1 cellular context compared by ENCODE assay signal in the genomic region with DNA sequence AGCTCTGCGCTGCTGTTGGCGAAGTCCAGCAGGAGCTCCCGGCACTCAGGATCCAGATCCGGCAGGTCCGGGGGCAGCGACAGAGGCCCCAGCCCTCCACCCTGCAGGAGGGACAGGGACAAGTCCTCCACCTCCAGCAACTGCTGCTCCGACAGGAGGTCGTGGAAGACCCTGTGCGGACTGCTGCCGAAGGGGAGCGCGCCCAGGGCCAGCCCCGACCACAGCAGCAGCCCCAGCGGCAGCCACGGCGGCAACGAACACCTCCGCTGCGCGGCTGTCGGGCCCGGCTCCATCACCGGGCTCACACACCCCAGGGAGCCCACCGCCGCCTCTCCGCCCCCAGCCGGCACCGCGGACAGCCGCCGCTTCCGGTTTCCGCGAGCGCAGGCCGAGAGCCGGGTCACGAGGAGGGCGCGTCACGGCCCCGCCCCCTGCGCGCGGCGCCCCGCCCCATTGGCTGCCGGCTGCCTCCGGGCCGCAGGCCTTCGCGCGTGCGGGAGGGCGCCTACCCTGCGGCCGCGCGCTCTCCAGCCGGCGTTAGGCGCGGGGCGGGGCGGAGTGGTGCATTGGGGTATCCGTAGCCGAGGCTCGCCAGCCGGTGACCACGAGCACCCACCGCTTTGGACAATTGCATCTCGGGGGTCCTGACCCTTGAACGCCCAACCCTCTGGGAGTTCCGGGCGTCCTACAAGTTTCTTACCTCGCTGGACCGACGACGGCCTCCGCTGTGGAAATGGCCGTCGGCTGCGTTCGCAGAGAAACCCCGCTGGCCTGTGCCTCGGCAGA.
TF ChIP-seq lines count a peak whose summit lies in the region.

A gene with protein sequence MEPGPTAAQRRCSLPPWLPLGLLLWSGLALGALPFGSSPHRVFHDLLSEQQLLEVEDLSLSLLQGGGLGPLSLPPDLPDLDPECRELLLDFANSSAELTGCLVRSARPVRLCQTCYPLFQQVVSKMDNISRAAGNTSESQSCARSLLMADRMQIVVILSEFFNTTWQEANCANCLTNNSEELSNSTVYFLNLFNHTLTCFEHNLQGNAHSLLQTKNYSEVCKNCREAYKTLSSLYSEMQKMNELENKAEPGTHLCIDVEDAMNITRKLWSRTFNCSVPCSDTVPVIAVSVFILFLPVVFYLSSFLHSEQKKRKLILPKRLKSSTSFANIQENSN (minus strand): TSS at position 383 of the 786 bp plus-strand sequence. CDS start 90 bp downstream, at position 293.

TF ChIP-seq in WTC11, 78 proteins besides CTCF, POLR2A, EP300 and RAD21 (continued from another document and continues in another):
- TF ChIP-seq, protein P1, sequence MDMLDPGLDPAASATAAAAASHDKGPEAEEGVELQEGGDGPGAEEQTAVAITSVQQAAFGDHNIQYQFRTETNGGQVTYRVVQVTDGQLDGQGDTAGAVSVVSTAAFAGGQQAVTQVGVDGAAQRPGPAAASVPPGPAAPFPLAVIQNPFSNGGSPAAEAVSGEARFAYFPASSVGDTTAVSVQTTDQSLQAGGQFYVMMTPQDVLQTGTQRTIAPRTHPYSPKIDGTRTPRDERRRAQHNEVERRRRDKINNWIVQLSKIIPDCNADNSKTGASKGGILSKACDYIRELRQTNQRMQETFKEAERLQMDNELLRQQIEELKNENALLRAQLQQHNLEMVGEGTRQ (CRISPR knock-in tag; IDR thresholded peaks at IDR 0.05) = peak; percentile 95
- TF ChIP-seq CREB1 (CRISPR knock-in tag; IDR thresholded peaks at IDR 0.05) (peak; percentile 81), TP53 (CRISPR knock-in tag; IDR thresholded peaks at IDR 0.05) (no peak), ZNF317 (CRISPR knock-in tag; IDR thresholded peaks at IDR 0.05; ENCODE audit: borderline replicate concordance, low read depth) (0 out of 2 replicates have a peak, but pooled peaks have one; percentile 49), ZNF232 (CRISPR knock-in tag; IDR thresholded peaks at IDR 0.05) (peak; percentile 80; the same call in 1 of the 2 replicates), CBFB (CRISPR knock-in tag; IDR thresholded peaks at IDR 0.05; ENCODE audit: low read depth) (no peak), SP1 (CRISPR knock-in tag; conservative IDR thresholded peaks at IDR 0.05) (peak; percentile 97), NR2C2 (CRISPR knock-in tag; IDR thresholded peaks at IDR 0.05) (no peak), FOXK1 (CRISPR knock-in tag; IDR thresholded peaks at IDR 0.05) (peak; percentile 38; the same call in 1 of the 2 replicates), NFE2L1 (CRISPR knock-in tag; IDR thresholded peaks at IDR 0.05) (peak; percentile 73; the same call in 1 of the 2 replicates), CREM (CRISPR knock-in tag; IDR thresholded peaks at IDR 0.05) (peak; percentile 79; the same call in 1 of the 2 replicates), RELA (CRISPR knock-in tag; IDR thresholded peaks at IDR 0.05; ENCODE audit: borderline replicate concordance) (0 out of 2 replicates have a peak, but pooled peaks have one; percentile 44), ZBTB21 (CRISPR knock-in tag; IDR thresholded peaks at IDR 0.05; ENCODE audit: borderline replicate concordance) (0 out of 2 replicates have a peak, but pooled peaks have one; percentile 16), ZNF396 (CRISPR knock-in tag; IDR thresholded peaks at IDR 0.05; ENCODE audit: borderline replicate concordance) (no peak), TCF7 (CRISPR knock-in tag; IDR thresholded peaks at IDR 0.05; ENCODE audit: low read depth) (peak; percentile 73; the same call in 1 of the 2 replicates), ZNF423 (CRISPR knock-in tag; IDR thresholded peaks at IDR 0.05) (peak; percentile 23; the same call in 1 of the 2 replicates), MYBL2 (CRISPR knock-in tag; IDR thresholded peaks at IDR 0.05) (peak; percentile 70), ATF1 (CRISPR knock-in tag; IDR thresholded peaks at IDR 0.05) (no peak)
- TF ChIP-seq, protein P2, sequence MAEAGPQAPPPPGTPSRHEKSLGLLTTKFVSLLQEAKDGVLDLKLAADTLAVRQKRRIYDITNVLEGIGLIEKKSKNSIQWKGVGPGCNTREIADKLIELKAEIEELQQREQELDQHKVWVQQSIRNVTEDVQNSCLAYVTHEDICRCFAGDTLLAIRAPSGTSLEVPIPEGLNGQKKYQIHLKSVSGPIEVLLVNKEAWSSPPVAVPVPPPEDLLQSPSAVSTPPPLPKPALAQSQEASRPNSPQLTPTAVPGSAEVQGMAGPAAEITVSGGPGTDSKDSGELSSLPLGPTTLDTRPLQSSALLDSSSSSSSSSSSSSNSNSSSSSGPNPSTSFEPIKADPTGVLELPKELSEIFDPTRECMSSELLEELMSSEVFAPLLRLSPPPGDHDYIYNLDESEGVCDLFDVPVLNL (CRISPR knock-in tag; IDR thresholded peaks at IDR 0.05; ENCODE audit: borderline replicate concordance, low read depth) = peak; percentile 73; the same call in 1 of the 2 replicates
- TF ChIP-seq, protein P3, sequence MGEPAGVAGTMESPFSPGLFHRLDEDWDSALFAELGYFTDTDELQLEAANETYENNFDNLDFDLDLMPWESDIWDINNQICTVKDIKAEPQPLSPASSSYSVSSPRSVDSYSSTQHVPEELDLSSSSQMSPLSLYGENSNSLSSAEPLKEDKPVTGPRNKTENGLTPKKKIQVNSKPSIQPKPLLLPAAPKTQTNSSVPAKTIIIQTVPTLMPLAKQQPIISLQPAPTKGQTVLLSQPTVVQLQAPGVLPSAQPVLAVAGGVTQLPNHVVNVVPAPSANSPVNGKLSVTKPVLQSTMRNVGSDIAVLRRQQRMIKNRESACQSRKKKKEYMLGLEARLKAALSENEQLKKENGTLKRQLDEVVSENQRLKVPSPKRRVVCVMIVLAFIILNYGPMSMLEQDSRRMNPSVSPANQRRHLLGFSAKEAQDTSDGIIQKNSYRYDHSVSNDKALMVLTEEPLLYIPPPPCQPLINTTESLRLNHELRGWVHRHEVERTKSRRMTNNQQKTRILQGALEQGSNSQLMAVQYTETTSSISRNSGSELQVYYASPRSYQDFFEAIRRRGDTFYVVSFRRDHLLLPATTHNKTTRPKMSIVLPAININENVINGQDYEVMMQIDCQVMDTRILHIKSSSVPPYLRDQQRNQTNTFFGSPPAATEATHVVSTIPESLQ (CRISPR knock-in tag; IDR thresholded peaks at IDR 0.05) = no peak
- TF ChIP-seq, protein P4, sequence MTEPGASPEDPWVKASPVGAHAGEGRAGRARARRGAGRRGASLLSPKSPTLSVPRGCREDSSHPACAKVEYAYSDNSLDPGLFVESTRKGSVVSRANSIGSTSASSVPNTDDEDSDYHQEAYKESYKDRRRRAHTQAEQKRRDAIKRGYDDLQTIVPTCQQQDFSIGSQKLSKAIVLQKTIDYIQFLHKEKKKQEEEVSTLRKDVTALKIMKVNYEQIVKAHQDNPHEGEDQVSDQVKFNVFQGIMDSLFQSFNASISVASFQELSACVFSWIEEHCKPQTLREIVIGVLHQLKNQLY (CRISPR knock-in tag; IDR thresholded peaks at IDR 0.05) = no peak
- TF ChIP-seq, protein P5, sequence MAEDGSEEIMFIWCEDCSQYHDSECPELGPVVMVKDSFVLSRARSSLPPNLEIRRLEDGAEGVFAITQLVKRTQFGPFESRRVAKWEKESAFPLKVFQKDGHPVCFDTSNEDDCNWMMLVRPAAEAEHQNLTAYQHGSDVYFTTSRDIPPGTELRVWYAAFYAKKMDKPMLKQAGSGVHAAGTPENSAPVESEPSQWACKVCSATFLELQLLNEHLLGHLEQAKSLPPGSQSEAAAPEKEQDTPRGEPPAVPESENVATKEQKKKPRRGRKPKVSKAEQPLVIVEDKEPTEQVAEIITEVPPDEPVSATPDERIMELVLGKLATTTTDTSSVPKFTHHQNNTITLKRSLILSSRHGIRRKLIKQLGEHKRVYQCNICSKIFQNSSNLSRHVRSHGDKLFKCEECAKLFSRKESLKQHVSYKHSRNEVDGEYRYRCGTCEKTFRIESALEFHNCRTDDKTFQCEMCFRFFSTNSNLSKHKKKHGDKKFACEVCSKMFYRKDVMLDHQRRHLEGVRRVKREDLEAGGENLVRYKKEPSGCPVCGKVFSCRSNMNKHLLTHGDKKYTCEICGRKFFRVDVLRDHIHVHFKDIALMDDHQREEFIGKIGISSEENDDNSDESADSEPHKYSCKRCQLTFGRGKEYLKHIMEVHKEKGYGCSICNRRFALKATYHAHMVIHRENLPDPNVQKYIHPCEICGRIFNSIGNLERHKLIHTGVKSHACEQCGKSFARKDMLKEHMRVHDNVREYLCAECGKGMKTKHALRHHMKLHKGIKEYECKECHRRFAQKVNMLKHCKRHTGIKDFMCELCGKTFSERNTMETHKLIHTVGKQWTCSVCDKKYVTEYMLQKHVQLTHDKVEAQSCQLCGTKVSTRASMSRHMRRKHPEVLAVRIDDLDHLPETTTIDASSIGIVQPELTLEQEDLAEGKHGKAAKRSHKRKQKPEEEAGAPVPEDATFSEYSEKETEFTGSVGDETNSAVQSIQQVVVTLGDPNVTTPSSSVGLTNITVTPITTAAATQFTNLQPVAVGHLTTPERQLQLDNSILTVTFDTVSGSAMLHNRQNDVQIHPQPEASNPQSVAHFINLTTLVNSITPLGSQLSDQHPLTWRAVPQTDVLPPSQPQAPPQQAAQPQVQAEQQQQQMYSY (CRISPR knock-in tag; IDR thresholded peaks at IDR 0.05) = no peak
- TF ChIP-seq, protein P6, sequence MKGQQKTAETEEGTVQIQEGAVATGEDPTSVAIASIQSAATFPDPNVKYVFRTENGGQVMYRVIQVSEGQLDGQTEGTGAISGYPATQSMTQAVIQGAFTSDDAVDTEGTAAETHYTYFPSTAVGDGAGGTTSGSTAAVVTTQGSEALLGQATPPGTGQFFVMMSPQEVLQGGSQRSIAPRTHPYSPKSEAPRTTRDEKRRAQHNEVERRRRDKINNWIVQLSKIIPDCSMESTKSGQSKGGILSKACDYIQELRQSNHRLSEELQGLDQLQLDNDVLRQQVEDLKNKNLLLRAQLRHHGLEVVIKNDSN (CRISPR knock-in tag; IDR thresholded peaks at IDR 0.05) = peak; percentile 80
- TF ChIP-seq, protein P7, sequence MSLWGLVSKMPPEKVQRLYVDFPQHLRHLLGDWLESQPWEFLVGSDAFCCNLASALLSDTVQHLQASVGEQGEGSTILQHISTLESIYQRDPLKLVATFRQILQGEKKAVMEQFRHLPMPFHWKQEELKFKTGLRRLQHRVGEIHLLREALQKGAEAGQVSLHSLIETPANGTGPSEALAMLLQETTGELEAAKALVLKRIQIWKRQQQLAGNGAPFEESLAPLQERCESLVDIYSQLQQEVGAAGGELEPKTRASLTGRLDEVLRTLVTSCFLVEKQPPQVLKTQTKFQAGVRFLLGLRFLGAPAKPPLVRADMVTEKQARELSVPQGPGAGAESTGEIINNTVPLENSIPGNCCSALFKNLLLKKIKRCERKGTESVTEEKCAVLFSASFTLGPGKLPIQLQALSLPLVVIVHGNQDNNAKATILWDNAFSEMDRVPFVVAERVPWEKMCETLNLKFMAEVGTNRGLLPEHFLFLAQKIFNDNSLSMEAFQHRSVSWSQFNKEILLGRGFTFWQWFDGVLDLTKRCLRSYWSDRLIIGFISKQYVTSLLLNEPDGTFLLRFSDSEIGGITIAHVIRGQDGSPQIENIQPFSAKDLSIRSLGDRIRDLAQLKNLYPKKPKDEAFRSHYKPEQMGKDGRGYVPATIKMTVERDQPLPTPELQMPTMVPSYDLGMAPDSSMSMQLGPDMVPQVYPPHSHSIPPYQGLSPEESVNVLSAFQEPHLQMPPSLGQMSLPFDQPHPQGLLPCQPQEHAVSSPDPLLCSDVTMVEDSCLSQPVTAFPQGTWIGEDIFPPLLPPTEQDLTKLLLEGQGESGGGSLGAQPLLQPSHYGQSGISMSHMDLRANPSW (CRISPR knock-in tag; conservative IDR thresholded peaks at IDR 0.05; ENCODE audit: low read depth) = no peak
- TF ChIP-seq, protein P8, sequence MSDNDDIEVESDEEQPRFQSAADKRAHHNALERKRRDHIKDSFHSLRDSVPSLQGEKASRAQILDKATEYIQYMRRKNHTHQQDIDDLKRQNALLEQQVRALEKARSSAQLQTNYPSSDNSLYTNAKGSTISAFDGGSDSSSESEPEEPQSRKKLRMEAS (CRISPR knock-in tag; IDR thresholded peaks at IDR 0.05) = peak; percentile 75
- TF ChIP-seq, protein P9, sequence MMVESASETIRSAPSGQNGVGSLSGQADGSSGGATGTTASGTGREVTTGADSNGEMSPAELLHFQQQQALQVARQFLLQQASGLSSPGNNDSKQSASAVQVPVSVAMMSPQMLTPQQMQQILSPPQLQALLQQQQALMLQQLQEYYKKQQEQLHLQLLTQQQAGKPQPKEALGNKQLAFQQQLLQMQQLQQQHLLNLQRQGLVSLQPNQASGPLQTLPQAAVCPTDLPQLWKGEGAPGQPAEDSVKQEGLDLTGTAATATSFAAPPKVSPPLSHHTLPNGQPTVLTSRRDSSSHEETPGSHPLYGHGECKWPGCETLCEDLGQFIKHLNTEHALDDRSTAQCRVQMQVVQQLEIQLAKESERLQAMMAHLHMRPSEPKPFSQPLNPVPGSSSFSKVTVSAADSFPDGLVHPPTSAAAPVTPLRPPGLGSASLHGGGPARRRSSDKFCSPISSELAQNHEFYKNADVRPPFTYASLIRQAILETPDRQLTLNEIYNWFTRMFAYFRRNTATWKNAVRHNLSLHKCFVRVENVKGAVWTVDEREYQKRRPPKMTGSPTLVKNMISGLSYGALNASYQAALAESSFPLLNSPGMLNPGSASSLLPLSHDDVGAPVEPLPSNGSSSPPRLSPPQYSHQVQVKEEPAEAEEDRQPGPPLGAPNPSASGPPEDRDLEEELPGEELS (CRISPR knock-in tag; IDR thresholded peaks at IDR 0.05) = peak; percentile 95
- TF ChIP-seq, protein P10, sequence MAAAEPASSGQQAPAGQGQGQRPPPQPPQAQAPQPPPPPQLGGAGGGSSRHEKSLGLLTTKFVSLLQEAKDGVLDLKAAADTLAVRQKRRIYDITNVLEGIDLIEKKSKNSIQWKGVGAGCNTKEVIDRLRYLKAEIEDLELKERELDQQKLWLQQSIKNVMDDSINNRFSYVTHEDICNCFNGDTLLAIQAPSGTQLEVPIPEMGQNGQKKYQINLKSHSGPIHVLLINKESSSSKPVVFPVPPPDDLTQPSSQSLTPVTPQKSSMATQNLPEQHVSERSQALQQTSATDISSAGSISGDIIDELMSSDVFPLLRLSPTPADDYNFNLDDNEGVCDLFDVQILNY (CRISPR knock-in tag; IDR thresholded peaks at IDR 0.05) = peak; percentile 92
- TF ChIP-seq, protein P11, sequence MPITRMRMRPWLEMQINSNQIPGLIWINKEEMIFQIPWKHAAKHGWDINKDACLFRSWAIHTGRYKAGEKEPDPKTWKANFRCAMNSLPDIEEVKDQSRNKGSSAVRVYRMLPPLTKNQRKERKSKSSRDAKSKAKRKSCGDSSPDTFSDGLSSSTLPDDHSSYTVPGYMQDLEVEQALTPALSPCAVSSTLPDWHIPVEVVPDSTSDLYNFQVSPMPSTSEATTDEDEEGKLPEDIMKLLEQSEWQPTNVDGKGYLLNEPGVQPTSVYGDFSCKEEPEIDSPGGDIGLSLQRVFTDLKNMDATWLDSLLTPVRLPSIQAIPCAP (CRISPR knock-in tag; IDR thresholded peaks at IDR 0.05) = peak; percentile 45
- TF ChIP-seq, protein P12, sequence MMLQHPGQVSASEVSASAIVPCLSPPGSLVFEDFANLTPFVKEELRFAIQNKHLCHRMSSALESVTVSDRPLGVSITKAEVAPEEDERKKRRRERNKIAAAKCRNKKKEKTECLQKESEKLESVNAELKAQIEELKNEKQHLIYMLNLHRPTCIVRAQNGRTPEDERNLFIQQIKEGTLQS (CRISPR knock-in tag; conservative IDR thresholded peaks at IDR 0.05) = no peak
